8 cellular contexts compared by ENCODE assay signal in the genomic region with DNA sequence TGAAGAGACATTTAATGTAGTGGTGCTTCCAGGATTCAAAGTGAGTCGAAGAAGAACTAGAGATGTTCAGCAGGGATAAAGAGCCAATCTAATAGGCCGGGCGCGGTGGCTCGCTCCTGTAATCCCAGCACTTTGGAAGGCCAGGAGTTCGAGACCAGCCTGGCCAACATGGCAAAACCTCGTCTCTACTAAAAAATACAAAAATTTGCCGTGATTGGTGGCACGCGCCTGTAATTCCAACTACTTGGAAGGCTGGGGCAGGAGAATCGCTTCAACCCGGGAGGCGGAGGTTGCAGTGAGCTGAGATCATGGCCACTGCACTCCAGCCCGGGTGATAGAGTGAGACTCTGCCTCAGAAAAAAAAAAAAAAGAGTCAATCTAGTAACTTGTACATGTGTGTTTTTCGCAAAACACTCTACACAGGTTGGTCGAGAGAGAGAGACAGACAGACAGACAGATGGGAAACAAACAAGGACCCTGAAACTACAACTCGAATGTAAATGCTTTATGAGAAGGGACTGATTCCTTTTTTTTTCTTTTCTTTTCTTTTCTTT. TPM values are rescaled to one million over a fixed set of nuclear protein-coding genes. Genes with fewer than 3 reads are reported as not detected.
DNase-seq lines count a peak whose midpoint lies in the region; ATAC-seq, FAIRE-seq and TF ChIP-seq lines count a peak whose summit lies in the region.

No MANE protein-coding gene starts in this region.

- H3K79me2 ChIP-seq in H1 (ENCODE audit: control insufficient read depth in 1 of 2, insufficient read depth in 2 of 2, low read length in 2 of 2), result no peaks in the 10 kb centered on the region

- H3K4me3 Mint-ChIP-seq in neural crest cell, result peak overlapping the region; percentile 96

- no peak overlapping the region for H2BK12ac ChIP-seq in H1 (ENCODE audit: low read depth, low read length)

- no peak overlapping the region for H3K23ac ChIP-seq in H1 (ENCODE audit: insufficient read length)

- TF ChIP-seq EP300 in H1 (IDR thresholded peaks at IDR 0.05; ENCODE audit: borderline replicate concordance in 1 of 2, low read depth in 2 of 2, low read length in 2 of 2), result no peak

- H3K79me1 ChIP-seq in H1 (ENCODE audit: low read depth, low read length), result no peaks in the 10 kb centered on the region; the same call in 1 of the 2 replicates

- H3K36me3 ChIP-seq in NT2/D1 (ENCODE audit: insufficient read depth, insufficient read length, low read length) (peaks cover 31% of the 10 kb centered on the region), H1 (ENCODE audit: control insufficient read depth in 2 of 4, insufficient read depth in 4 of 4, low read length in 3 of 4) (no peaks in the 10 kb centered on the region)

- H3K23me2 ChIP-seq in H1 (ENCODE audit: low read depth, low read length), result peaks cover 3% of the 10 kb centered on the region; the same call in 1 of the 2 replicates

- H2BK20ac ChIP-seq in H1 (ENCODE audit: low read length), result no peak overlapping the region

- H3K56ac ChIP-seq in H1 (replicated peaks; ENCODE audit: insufficient read length, low read depth, low read length), result no peak overlapping the region

- H3K36me3 Mint-ChIP-seq in neural crest cell (ENCODE audit: low read depth), result no peaks in the 10 kb centered on the region

- H3K27ac Mint-ChIP-seq in neural crest cell (ENCODE audit: unreplicated experiment), result peak overlapping the region; percentile 95

- H3K27ac ChIP-seq in C4-2B (peak overlapping the region; percentile 70), H1 (ENCODE audit: low read depth, low read length) (no peak overlapping the region)

- no peak overlapping the region for H2BK5ac ChIP-seq in H1 (ENCODE audit: low read depth, low read length)

- no peak; the same call in 1 of the 2 replicates for TF ChIP-seq CTCF in C4-2B (conservative IDR thresholded peaks at IDR 0.05)
- TF ChIP-seq CTCF in H1 (IDR thresholded peaks at IDR 0.05; ENCODE audit: control extremely low read depth in 1 of 3, insufficient read depth in 1 of 3, low read depth in 1 of 3, low read length in 3 of 3), result no peak
- no peak for TF ChIP-seq CTCF in neural crest cell (conservative IDR thresholded peaks at IDR 0.05)

- no peak overlapping the region for H4K91ac ChIP-seq in H1 (replicated peaks; ENCODE audit: insufficient read length, low read length)

- no peak overlapping the region for H3K14ac ChIP-seq in H1 (ENCODE audit: insufficient read length)

- TF ChIP-seq RAD21 in H1 (IDR thresholded peaks at IDR 0.05 in 1 of 2, conservative IDR thresholded peaks at IDR 0.05 in 1 of 2; ENCODE audit: low read depth in 2 of 2, low read length in 2 of 2), result no peak

- H3K4me1 Mint-ChIP-seq in neural crest cell, result peaks cover 16% of the 10 kb centered on the region

- ATAC-seq in GM18498 (IDR thresholded peaks at IDR 0.05; ENCODE audit: unreplicated experiment), result no peak

- H3K9me3 ChIP-seq in NT2/D1 (ENCODE audit: insufficient read depth, low read length), result no peaks in the 10 kb centered on the region
- no peaks in the 10 kb centered on the region for H3K9me3 ChIP-seq in H1 (ENCODE audit: insufficient read depth in 2 of 2, low read depth in 1 of 2, low read length in 1 of 2)

- H2BK15ac ChIP-seq in H1 (ENCODE audit: low read length), result no peak overlapping the region

- peak overlapping the region; percentile 70 to 90 for H3K4me2 ChIP-seq in H1 (ENCODE audit: insufficient read depth in 1 of 2, low read depth in 2 of 2, low read length in 2 of 2)

- no peak overlapping the region for H4K8ac ChIP-seq in H1 (ENCODE audit: extremely low read depth, insufficient read depth, low read length)

- H2AK5ac ChIP-seq in H1 (ENCODE audit: low read depth, low read length), result no peak overlapping the region

- 71% methylated on average over 15 of the region's 17 CpGs; no CpG with 5 or more reads in 1 of the 2 experiments for WGBS in H1 (ENCODE audit: extremely low coverage in 1 of 2, insufficient coverage in 1 of 2, insufficient read length in 1 of 2, insufficient replicate concordance in 2 of 2, low coverage in 1 of 2, low lambda C conversion rate in 2 of 2, missing lambda C conversion rate in 1 of 2), 2 experiments

- CTCF ChIA-PET in H1 (lab: Charles Lee; ENCODE audit: partially characterized antibody), result interaction anchor here (0.7 to 2.7 kb wide), 12 partner anchors 10 to 83 kb away, joined by 3 to 24 read pairs (median 4); a partner anchor contains a TSS

- H3K4me3 ChIP-seq in NT2/D1 (ENCODE audit: insufficient read length, low read depth) (peak overlapping the region; percentile 84), H1 (ENCODE audit: extremely low read depth in 1 of 4, insufficient read depth in 2 of 4, low read depth in 3 of 4, low read length in 4 of 4) (peak overlapping the region; percentile 66 to 97 (median 80))

- H4K5ac ChIP-seq in H1 (ENCODE audit: insufficient read length, low read depth, low read length), result no peak overlapping the region

- peaks cover 0 to 2% of the 10 kb centered on the region in 2 experiments for H4K20me1 ChIP-seq in H1 (replicated peaks in 1 of 2; ENCODE audit: control insufficient read depth in 1 of 2, insufficient read depth in 2 of 2, low read length in 2 of 2)

- no peak for FAIRE-seq in H1 (lab: Jason Lieb, UNC)

- H2AFZ ChIP-seq in H1 (ENCODE audit: low read length), result no peak overlapping the region

- H3K27me3 ChIP-seq in NT2/D1 (ENCODE audit: insufficient read depth, insufficient read length) (no peaks in the 10 kb centered on the region), H1 (replicated peaks in 1 of 4; ENCODE audit: control insufficient read depth in 3 of 4, extremely low read depth in 1 of 4, insufficient read depth in 3 of 4, low read length in 3 of 4) (peaks cover 0 to 4% (median 0%) of the 10 kb centered on the region in 4 experiments; a peak in 2 of 7 replicates)

- peak overlapping the region; percentile 75 for H3K9ac ChIP-seq in NT2/D1 (ENCODE audit: insufficient read length, low read depth)
- H3K9ac ChIP-seq in H1 (replicated peaks in 1 of 4; ENCODE audit: extremely low read depth in 1 of 4, low read depth in 3 of 4, low read length in 3 of 4), result no peak overlapping the region

- no peak for TF ChIP-seq POLR2A in H1 (IDR thresholded peaks at IDR 0.05; ENCODE audit: control extremely low read depth in 1 of 2, low read depth in 2 of 2, low read length in 2 of 2)

- no peak overlapping the region for H3K4ac ChIP-seq in H1 (replicated peaks; ENCODE audit: insufficient read length, low read depth, low read length)

- H3K9me3 Mint-ChIP-seq in neural crest cell, result no peaks in the 10 kb centered on the region

- peaks cover 7% of the 10 kb centered on the region for H3K4me1 ChIP-seq in NT2/D1 (ENCODE audit: insufficient read depth, insufficient read length)
- peaks cover 0 to 4% (median 2%) of the 10 kb centered on the region in 4 experiments; a peak in 2 of 7 replicates for H3K4me1 ChIP-seq in H1 (replicated peaks in 1 of 4; ENCODE audit: control insufficient read depth in 3 of 4, insufficient read depth in 4 of 4, low read length in 3 of 4)

- H3K18ac ChIP-seq in H1 (ENCODE audit: extremely low read depth, low read length), result no peak overlapping the region

- DNase-seq in NT2/D1 (ENCODE audit: low read depth, low spot score) (no peak), H1 (ENCODE audit: low read depth in 1 of 2, low spot score in 2 of 2) (no peak), neural crest cell (ENCODE audit: low read depth, low spot score) (no peak), activated gamma-delta T cell (lab: John Stamatoyannopoulos, UW) (no peak), NOMO-1 (lab: John Stamatoyannopoulos, UW; ENCODE audit: unreplicated experiment in 2 of 2) (no peak), occipital lobe (lab: John Stamatoyannopoulos, UW) (no peak)

- POLR2A ChIA-PET in H1 (lab: Charles Lee; ENCODE audit: partially characterized antibody), result interaction anchor here (0.6 to 3.2 kb wide), 10 partner anchors 11 to 82 kb away, joined by 3 to 18 read pairs (median 3); a partner anchor contains a TSS

- no peak overlapping the region for H2BK120ac ChIP-seq in H1 (replicated peaks; ENCODE audit: low read depth, low read length)

- peaks cover 8% of the 10 kb centered on the region for H3K27me3 Mint-ChIP-seq in neural crest cell (ENCODE audit: low read depth)

RNA-seq across cellular contexts. Expression of a gene that starts 0.8 kb away (rescaled TPM):
- 22.2 and 27.0 TPM in 2 replicates for total RNA-seq in H1 (2021; fragmentation: NEBNext Ultra II Directional; extraction: Animal tissue kit (Norgen Biotek cat#: 25700))
- 17.7 and 26.0 TPM in 2 replicates for polyA plus RNA-seq in H1 (2011; rRNA removed)
- polyA plus RNA-seq in H1 (2011; cell fraction: cytosol; rRNA removed), result 16.7 TPM
- 52.2 TPM for polyA plus RNA-seq in H1 (2011; cell fraction: nucleus; rRNA removed)
- 14.8 to 21.8 TPM (median 19.6 TPM) in 4 replicates for polyA plus RNA-seq in H1 (2012, experiment 1 of 2)
- polyA plus RNA-seq in H1 (2012, experiment 2 of 2), result 15.8 TPM
- polyA plus RNA-seq in H1 (2013, experiment 1 of 2), result 16.5 TPM
- polyA plus RNA-seq in H1 (2013, experiment 2 of 2), result 15.7 TPM
- 17.2 and 19.5 TPM in 2 replicates for polyA minus RNA-seq in H1 (2011; rRNA and poly(A)+ RNA removed)
- 12.2 TPM for polyA minus RNA-seq in H1 (2011; cell fraction: cytosol; rRNA and poly(A)+ RNA removed)
- polyA minus RNA-seq in H1 (2011; cell fraction: nucleus; rRNA and poly(A)+ RNA removed), result 28.9 TPM
- 42.3 and 43.5 TPM in 2 replicates for total RNA-seq in neural crest cell
- total RNA-seq in occipital lobe, result 24.3 TPM

RNA-seq across cellular contexts. Expression of a gene that starts 4.7 kb away (rescaled TPM):
- 2.3 and 2.6 TPM in 2 replicates for total RNA-seq in H1 (2021; fragmentation: NEBNext Ultra II Directional; extraction: Animal tissue kit (Norgen Biotek cat#: 25700))
- 1.4 and 2.7 TPM in 2 replicates for polyA plus RNA-seq in H1 (2011; rRNA removed)
- 2.7 TPM for polyA plus RNA-seq in H1 (2011; cell fraction: cytosol; rRNA removed)
- 6.4 TPM for polyA plus RNA-seq in H1 (2011; cell fraction: nucleus; rRNA removed)
- 2.7 to 4.3 TPM (median 3.1 TPM) in 4 replicates for polyA plus RNA-seq in H1 (2012, experiment 1 of 2)
- 0.79 TPM for polyA plus RNA-seq in H1 (2012, experiment 2 of 2)
- 1.7 TPM for polyA plus RNA-seq in H1 (2013, experiment 1 of 2)
- polyA plus RNA-seq in H1 (2013, experiment 2 of 2), result 1.8 TPM
- polyA minus RNA-seq in H1 (2011; rRNA and poly(A)+ RNA removed), result 0.19 and 0.51 TPM in 2 replicates
- 0.88 TPM for polyA minus RNA-seq in H1 (2011; cell fraction: cytosol; rRNA and poly(A)+ RNA removed)
- polyA minus RNA-seq in H1 (2011; cell fraction: nucleus; rRNA and poly(A)+ RNA removed), result 0.60 TPM
- 8.0 and 9.2 TPM in 2 replicates for total RNA-seq in neural crest cell
- total RNA-seq in occipital lobe, result 1.9 TPM

RNA-seq across cellular contexts. Expression of a gene that starts 19.3 kb away (rescaled TPM):
- 1.4 and 1.9 TPM in 2 replicates for total RNA-seq in H1 (2021; fragmentation: NEBNext Ultra II Directional; extraction: Animal tissue kit (Norgen Biotek cat#: 25700))
- 1.6 and 4.3 TPM in 2 replicates for polyA plus RNA-seq in H1 (2011; rRNA removed)
- polyA plus RNA-seq in H1 (2011; cell fraction: cytosol; rRNA removed), result 2.6 TPM
- polyA plus RNA-seq in H1 (2011; cell fraction: nucleus; rRNA removed), result 17.4 TPM
- 3.1 to 5.6 TPM (median 4.2 TPM) in 4 replicates for polyA plus RNA-seq in H1 (2012, experiment 1 of 2)
- 2.4 TPM for polyA plus RNA-seq in H1 (2012, experiment 2 of 2)
- 0.87 TPM for polyA plus RNA-seq in H1 (2013, experiment 1 of 2)
- polyA plus RNA-seq in H1 (2013, experiment 2 of 2), result 0.74 TPM
- polyA minus RNA-seq in H1 (2011; rRNA and poly(A)+ RNA removed), result 0.27 and 0.88 TPM in 2 replicates
- 0.73 TPM for polyA minus RNA-seq in H1 (2011; cell fraction: cytosol; rRNA and poly(A)+ RNA removed)
- 2.1 TPM for polyA minus RNA-seq in H1 (2011; cell fraction: nucleus; rRNA and poly(A)+ RNA removed)
- total RNA-seq in neural crest cell, result 4.7 and 6.0 TPM in 2 replicates
- total RNA-seq in occipital lobe, result 0.62 TPM

RNA-seq across cellular contexts. Expression of a gene that starts 28.7 kb away (rescaled TPM):
- total RNA-seq in H1 (2021; fragmentation: NEBNext Ultra II Directional; extraction: Animal tissue kit (Norgen Biotek cat#: 25700)), result 22.7 and 22.8 TPM in 2 replicates
- 37.2 and 47.8 TPM in 2 replicates for polyA plus RNA-seq in H1 (2011; rRNA removed)
- 30.4 TPM for polyA plus RNA-seq in H1 (2011; cell fraction: cytosol; rRNA removed)
- 29.0 TPM for polyA plus RNA-seq in H1 (2011; cell fraction: nucleus; rRNA removed)
- polyA plus RNA-seq in H1 (2012, experiment 1 of 2), result 23.4 to 31.3 TPM (median 27.8 TPM) in 4 replicates
- 24.6 TPM for polyA plus RNA-seq in H1 (2012, experiment 2 of 2)
- polyA plus RNA-seq in H1 (2013, experiment 1 of 2), result 20.9 TPM
- polyA plus RNA-seq in H1 (2013, experiment 2 of 2), result 19.9 TPM
- 20.8 and 22.0 TPM in 2 replicates for polyA minus RNA-seq in H1 (2011; rRNA and poly(A)+ RNA removed)
- 8.8 TPM for polyA minus RNA-seq in H1 (2011; cell fraction: cytosol; rRNA and poly(A)+ RNA removed)
- polyA minus RNA-seq in H1 (2011; cell fraction: nucleus; rRNA and poly(A)+ RNA removed), result 14.2 TPM
- 38.9 TPM in 2 replicates for total RNA-seq in neural crest cell
- total RNA-seq in occipital lobe, result 37.3 TPM

RNA-seq across cellular contexts. Expression of a gene that starts 30.4 kb away (rescaled TPM):
- 147 and 148 TPM in 2 replicates for total RNA-seq in H1 (2021; fragmentation: NEBNext Ultra II Directional; extraction: Animal tissue kit (Norgen Biotek cat#: 25700))
- polyA plus RNA-seq in H1 (2011; rRNA removed), result 72.6 and 105 TPM in 2 replicates
- 64.0 TPM for polyA plus RNA-seq in H1 (2011; cell fraction: cytosol; rRNA removed)
- 293 TPM for polyA plus RNA-seq in H1 (2011; cell fraction: nucleus; rRNA removed)
- polyA plus RNA-seq in H1 (2012, experiment 1 of 2), result 60.3 to 144 TPM (median 135 TPM) in 4 replicates
- 178 TPM for polyA plus RNA-seq in H1 (2012, experiment 2 of 2)
- polyA plus RNA-seq in H1 (2013, experiment 1 of 2), result 120 TPM
- polyA plus RNA-seq in H1 (2013, experiment 2 of 2), result 123 TPM
- polyA minus RNA-seq in H1 (2011; rRNA and poly(A)+ RNA removed), result 42.9 and 53.5 TPM in 2 replicates
- polyA minus RNA-seq in H1 (2011; cell fraction: cytosol; rRNA and poly(A)+ RNA removed), result 63.4 TPM
- polyA minus RNA-seq in H1 (2011; cell fraction: nucleus; rRNA and poly(A)+ RNA removed), result 68.4 TPM
- total RNA-seq in neural crest cell (139 and 141 TPM in 2 replicates), occipital lobe (13.7 TPM)
